In the genomic region with DNA sequence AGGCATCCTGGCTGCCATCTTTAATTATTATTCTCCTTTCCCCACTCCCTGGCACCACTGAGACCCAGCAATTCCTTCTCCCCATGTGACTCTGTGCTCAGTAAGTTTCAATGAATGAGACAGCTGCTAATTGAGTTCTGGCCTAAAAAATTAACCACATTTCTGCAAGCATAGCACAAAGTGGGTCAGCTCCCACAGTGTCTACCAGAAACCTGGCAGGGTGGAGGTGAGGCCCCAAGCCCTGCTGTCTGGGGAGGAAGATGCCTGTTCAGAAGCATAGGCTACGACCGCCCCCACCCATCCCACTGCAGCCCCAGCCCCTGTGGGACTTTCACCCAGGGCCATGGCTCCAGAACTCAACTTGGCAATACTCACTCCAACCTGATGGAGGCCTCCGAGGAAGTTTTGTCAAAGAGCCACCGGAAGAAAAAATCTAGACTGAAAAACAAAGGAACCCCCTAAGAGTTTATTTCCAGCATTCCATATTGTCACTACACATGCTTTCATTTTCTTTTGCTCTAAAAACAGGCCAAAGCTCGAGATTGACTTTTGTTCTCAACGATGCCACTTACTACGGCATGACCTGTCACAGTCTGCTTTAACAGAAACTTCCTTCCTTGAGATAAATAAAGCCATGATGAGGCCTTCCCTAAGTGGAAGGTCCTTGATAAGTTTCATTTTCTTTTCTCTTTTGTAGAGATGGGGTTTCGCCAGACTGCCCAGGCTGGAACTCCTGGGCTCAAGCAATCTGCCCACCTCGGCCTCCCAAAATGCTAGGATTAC, we compare ENCODE assay signal across 21 cellular contexts. TPM values are rescaled to one million over a fixed set of nuclear protein-coding genes. Genes with fewer than 3 reads are reported as not detected.
DNase-seq lines count a peak whose midpoint lies in the region; ATAC-seq, FAIRE-seq and TF ChIP-seq lines count a peak whose summit lies in the region.
"Had no signal": no experiment of that assay in that cellular context is flagged by ENCODE, and none has a peak within 500 bp of the region (broad histone marks: within the 10 kb centered on the region; RNA-seq: fewer than 3 reads in every experiment).

No MANE protein-coding gene starts in this region.

- H3K79me2 ChIP-seq in KMS-11 (ENCODE audit: insufficient read depth, low read depth) (no peaks in the 10 kb centered on the region), GM12878 (ENCODE audit: control insufficient read depth, insufficient read depth, low read length) (no peaks in the 10 kb centered on the region)
- H3K79me2 ChIP-seq: hepatocyte had no signal

- no peaks in the 10 kb centered on the region for H3K9me3 ChIP-seq in CD4-positive, CD25-positive, alpha-beta regulatory T cell (ENCODE audit: control insufficient read depth in 2 of 2, low read length in 2 of 2)
- H3K9me3 ChIP-seq in GM12878 (replicated peaks; ENCODE audit: control insufficient read depth, insufficient read depth, low read length) (no peaks in the 10 kb centered on the region), muscle layer of duodenum (ENCODE audit: control insufficient read depth in 1 of 2, low read length in 2 of 2) (no peaks in the 10 kb centered on the region), thyroid gland (no peaks in the 10 kb centered on the region)
- H3K9me3 ChIP-seq: right atrium auricular region, SJCRH30, vagina had no signal

- TF ChIP-seq CTCF in KMS-11 (conservative IDR thresholded peaks at IDR 0.05; ENCODE audit: low read depth, low read length) (peak; percentile 48), GM12878 (IDR thresholded peaks at IDR 0.05 in 2 of 3, conservative IDR thresholded peaks at IDR 0.05 in 1 of 3; ENCODE audit: control insufficient read depth in 2 of 3, extremely low read depth in 1 of 3, insufficient read depth in 1 of 3, low read depth in 3 of 3, low read length in 3 of 3) (no peak), chondrocyte (IDR thresholded peaks at IDR 0.05) (no peak), thyroid gland (IDR thresholded peaks at IDR 0.05) (no peak)

- BruUV-seq in GM12878 (replicated peaks; lab: Mats Ljungman, UMichigan): no TSS peak

- TF ChIP-seq RAD21 in GM12878 (IDR thresholded peaks at IDR 0.05; ENCODE audit: insufficient read depth, low read depth, low read length): no peak

- H2AFZ ChIP-seq in KMS-11 (ENCODE audit: low read depth) (peak overlapping the region; percentile 15; the same call in 1 of the 2 replicates), GM12878 (ENCODE audit: control insufficient read depth, low read depth, low read length) (no peak overlapping the region; the same call in 1 of the 2 replicates)
- H2AFZ ChIP-seq: hepatocyte had no signal

- H3K9me3 Mint-ChIP-seq in CD4-positive, CD25-positive, alpha-beta regulatory T cell: peaks cover 0 to 1% (median 0%) of the 10 kb centered on the region in 7 donors
- H3K9me3 Mint-ChIP-seq in chondrocyte (ENCODE audit: low read depth): no peaks in the 10 kb centered on the region
- H3K9me3 Mint-ChIP-seq: nephron had no signal

- no peaks in the 10 kb centered on the region for H4K20me1 ChIP-seq in KMS-11 (ENCODE audit: insufficient read depth)
- H4K20me1 ChIP-seq in GM12878 (ENCODE audit: control insufficient read depth, insufficient read depth): no peaks in the 10 kb centered on the region

- DNase-seq in CD4-positive, CD25-positive, alpha-beta regulatory T cell: no peak
- DNase-seq in GM12878 (ENCODE audit: low read depth, low spot score) (no peak), chondrocyte (ENCODE audit: low spot score) (no peak), thyroid gland (no peak), NCI-H1048 (lab: John Stamatoyannopoulos, UW) (no peak)
- DNase-seq: cerebellar nuclear complex; COR-L47; H7; KG1; NCI-H2081; NCI-H82; SJCRH30; stimulated activated CD4-positive, alpha-beta T cell treated with anti-CD3 and anti-CD28 coated beads, Interleukin-2, amount 100 ng/mL, for 24 hours had no signal

- RAD21 ChIA-PET in GM12878 (lab: Charles Lee; ENCODE audit: unreplicated experiment): interaction anchor here (1.6 kb wide), 1 partner anchor 27 kb away, joined by 3 read pairs; no protein-coding TSS in a partner anchor

- H3K4me1 ChIP-seq in CD4-positive, CD25-positive, alpha-beta regulatory T cell (ENCODE audit: control insufficient read depth, insufficient read depth, low read length, poor library complexity, severe bottlenecking): peaks cover 3% of the 10 kb centered on the region
- H3K4me1 ChIP-seq in KMS-11 (ENCODE audit: low read depth, poor library complexity, severe bottlenecking) (peaks cover 77% of the 10 kb centered on the region), GM12878 (ENCODE audit: control insufficient read depth, insufficient read depth, low read length) (peaks cover 24% of the 10 kb centered on the region), muscle layer of duodenum (ENCODE audit: control insufficient read depth in 1 of 2, insufficient read depth in 2 of 2, low read length in 2 of 2) (no peaks in the 10 kb centered on the region), thyroid gland (no peaks in the 10 kb centered on the region)
- H3K4me1 ChIP-seq: right atrium auricular region, SJCRH30, vagina had no signal

- peaks cover 53% of the 10 kb centered on the region for H3K36me3 Mint-ChIP-seq in CD4-positive, CD25-positive, alpha-beta regulatory T cell
- H3K36me3 Mint-ChIP-seq in chondrocyte (ENCODE audit: low read depth): peaks cover 30% of the 10 kb centered on the region

- H3K4me3 ChIP-seq in CD4-positive, CD25-positive, alpha-beta regulatory T cell (ENCODE audit: low read depth, low read length): no peak overlapping the region
- H3K4me3 ChIP-seq in KMS-11 (IDR thresholded peaks at IDR 0.05; ENCODE audit: insufficient read depth, low read depth, low read length): peak overlapping the region; percentile 83
- H3K4me3 ChIP-seq in GM12878: no peak overlapping the region
- H3K4me3 ChIP-seq in muscle layer of duodenum (ENCODE audit: low read depth in 1 of 2, low read length in 2 of 2): no peak overlapping the region
- no peak overlapping the region for H3K4me3 ChIP-seq in thyroid gland (replicated peaks in 1 of 3)
- H3K4me3 ChIP-seq: hepatocyte, right atrium auricular region, SJCRH30, vagina had no signal

- POLR2A ChIA-PET in GM12878 (lab: Charles Lee): no interaction called here

- SMC1A ChIA-PET in GM12878 (lab: Charles Lee; ENCODE audit: uncharacterized antibody, unreplicated experiment): interaction anchor here (0.7 to 1.3 kb wide), 2 partner anchors 13 to 25 kb away, joined by 3 read pairs; no protein-coding TSS in a partner anchor

- peak overlapping the region in 1 of 4 donors; percentile 69 for H3K4me3 Mint-ChIP-seq in CD4-positive, CD25-positive, alpha-beta regulatory T cell
- no peak overlapping the region for H3K4me3 Mint-ChIP-seq in chondrocyte (ENCODE audit: unreplicated experiment)
- H3K4me3 Mint-ChIP-seq: nephron had no signal

- no peak for TF ChIP-seq POLR2A in GM12878 (IDR thresholded peaks at IDR 0.05; ENCODE audit: low read depth, low read length)
- TF ChIP-seq POLR2A in thyroid gland (IDR thresholded peaks at IDR 0.05): no peak

- H3K27me3 Mint-ChIP-seq in CD4-positive, CD25-positive, alpha-beta regulatory T cell: no peaks in the 10 kb centered on the region
- no peaks in the 10 kb centered on the region for H3K27me3 Mint-ChIP-seq in chondrocyte (ENCODE audit: low read depth)

- peak overlapping the region; percentile 32 to 86 (median 42) for H3K27ac Mint-ChIP-seq in CD4-positive, CD25-positive, alpha-beta regulatory T cell
- H3K27ac Mint-ChIP-seq in chondrocyte (ENCODE audit: unreplicated experiment): no peak overlapping the region
- H3K27ac Mint-ChIP-seq: nephron had no signal

- ATAC-seq in CD4-positive, CD25-positive, alpha-beta regulatory T cell (ENCODE audit: low read depth in 2 of 2): no peak
- no peak for ATAC-seq in GM12878
- ATAC-seq: esophagus mucosa had no signal

- peak overlapping the region; percentile 65 for H3K9ac ChIP-seq in KMS-11
- H3K9ac ChIP-seq in GM12878 (ENCODE audit: control insufficient read depth, insufficient read depth, low read length): no peak overlapping the region

- no peak for TF ChIP-seq EP300 in GM12878 (IDR thresholded peaks at IDR 0.05; ENCODE audit: borderline replicate concordance in 1 of 2, control insufficient read depth in 1 of 2, low read depth in 2 of 2, low read length in 2 of 2)

- 98% methylated on average over 9 of the region's 9 CpGs for WGBS in GM12878 (ENCODE audit: insufficient coverage, insufficient replicate concordance, low lambda C conversion rate, missing lambda C conversion rate)
- 82% methylated on average over 9 of the region's 9 CpGs for WGBS in thyroid gland, 2 donors

- H3K36me3 ChIP-seq in CD4-positive, CD25-positive, alpha-beta regulatory T cell (ENCODE audit: control insufficient read depth, insufficient read depth, low read length): peaks cover 93% of the 10 kb centered on the region
- H3K36me3 ChIP-seq in KMS-11 (ENCODE audit: insufficient read depth) (no peaks in the 10 kb centered on the region; the same call in 1 of the 2 replicates), GM12878 (ENCODE audit: control insufficient read depth in 2 of 2, insufficient read depth in 2 of 2, low read length in 1 of 2) (peaks cover 1 to 28% of the 10 kb centered on the region in 2 experiments), muscle layer of duodenum (ENCODE audit: control insufficient read depth in 1 of 2, insufficient read depth in 2 of 2, low read length in 2 of 2) (peaks cover 39 to 70% of the 10 kb centered on the region in 2 donors), thyroid gland (peaks cover 6 to 16% of the 10 kb centered on the region in 2 donors)

- intact Hi-C loops in GM12878 (cut with micrococcal nuclease; ENCODE audit: unreplicated experiment) (no loop called here), thyroid gland (cut with DNase I) (no loop called here)

- CTCF ChIA-PET in GM12878 (lab: Yijun Ruan, JAX): interaction anchor here (0.6 to 2.1 kb wide), 4 partner anchors 22 to 393 kb away, joined by 3 to 8 read pairs (median 5); partner anchors contain the start of gene SRP9

- H3K4me2 ChIP-seq in KMS-11 (peak overlapping the region; percentile 99), GM12878 (ENCODE audit: control insufficient read depth, insufficient read depth) (peak overlapping the region; percentile 42)
- H3K4me2 ChIP-seq: hepatocyte had no signal

- no peaks in the 10 kb centered on the region for H3K27me3 ChIP-seq in CD4-positive, CD25-positive, alpha-beta regulatory T cell (ENCODE audit: control insufficient read depth, insufficient read depth, low read length)
- H3K27me3 ChIP-seq in KMS-11 (ENCODE audit: insufficient read depth, low read depth): no peaks in the 10 kb centered on the region
- no peaks in the 10 kb centered on the region for H3K27me3 ChIP-seq in GM12878 (replicated peaks in 1 of 2; ENCODE audit: control insufficient read depth in 2 of 2, insufficient read depth in 2 of 2, low read length in 1 of 2)
- H3K27me3 ChIP-seq in muscle layer of duodenum (ENCODE audit: low read depth, low read length): no peaks in the 10 kb centered on the region
- no peaks in the 10 kb centered on the region for H3K27me3 ChIP-seq in thyroid gland
- H3K27me3 ChIP-seq: hepatocyte, right atrium auricular region, SJCRH30, vagina had no signal

- H3K4me1 Mint-ChIP-seq in CD4-positive, CD25-positive, alpha-beta regulatory T cell: peaks cover 4 to 28% (median 22%) of the 10 kb centered on the region in 4 donors
- H3K4me1 Mint-ChIP-seq in chondrocyte (ENCODE audit: low read depth): no peaks in the 10 kb centered on the region

- in situ Hi-C loops in GM12878 (cut with MboI): no loop called here

- FAIRE-seq in GM12878 (lab: Jason Lieb, UNC): no peak
- FAIRE-seq: G401.6 had no signal

- peak overlapping the region; percentile 18 for H3K27ac ChIP-seq in CD4-positive, CD25-positive, alpha-beta regulatory T cell (ENCODE audit: insufficient read depth, low read length, poor library complexity, severe bottlenecking)
- peak overlapping the region; percentile 90 for H3K27ac ChIP-seq in KMS-11
- H3K27ac ChIP-seq in GM12878 (ENCODE audit: control insufficient read depth, insufficient read depth): no peak overlapping the region; the same call in 1 of the 2 replicates
- peak overlapping the region; percentile 6 for H3K27ac ChIP-seq in muscle layer of duodenum (ENCODE audit: low read length)
- no peak overlapping the region for H3K27ac ChIP-seq in thyroid gland
- H3K27ac ChIP-seq: hepatocyte, right atrium auricular region, SJCRH30, vagina had no signal

RNA-seq across cellular contexts. Expression of gene TMEM63A, which starts 26.5 kb away (rescaled TPM):
- total RNA-seq in CD4-positive, CD25-positive, alpha-beta regulatory T cell: 454 TPM
- 10 to 100 TPM; 66.9 to 72.2 (median 69.3) TPM for polyA plus RNA-seq in CD4-positive, CD25-positive, alpha-beta regulatory T cell
- total RNA-seq in GM12878 (2013; cell fraction: nucleolus; rRNA removed): 302 and 309 TPM in 2 replicates
- total RNA-seq in GM12878 (2014; rRNA removed) (12.0 TPM in 2 replicates), GM12878 (2014; rRNA removed; fragmentation: Illumina TruSeq; extraction: Trizol) (8.7 and 10.4 TPM in 2 replicates), GM12878 (2021) (27.6 and 31.8 TPM in 2 replicates), chondrocyte (48.4 to 52.5 TPM (median 50.3 TPM) in 3 replicates), thyroid gland (10 to 100 TPM; 30.1 to 57.7 (median 41.6) TPM)
- 9.4 TPM for polyA plus RNA-seq in GM12878 (2011; ENCODE audit: low read depth)
- polyA plus RNA-seq in GM12878 (2011; rRNA removed) (21.0 and 33.5 TPM in 2 replicates), GM12878 (2014; fragmentation: Illumina TruSeq; extraction: Trizol) (19.6 and 20.1 TPM in 2 replicates), GM12878 (2014; fragmentation: Nextera tagmentation; extraction: Ambion mirVana) (1 to 10 TPM; 1.3 to 1.8 TPM), GM12878 (2014; rRNA removed) (17.2 and 20.2 TPM in 2 replicates), GM12878 (2016; fragmentation: Nextera tagmentation; extraction: Ambion mirVana) (10 to 100 TPM; 14.4 to 15.9 TPM)
- polyA plus RNA-seq in GM12878 (2011; cell fraction: cytosol; rRNA removed): 18.1 and 18.5 TPM in 2 replicates
- 203 and 271 TPM in 2 replicates for polyA plus RNA-seq in GM12878 (2011; cell fraction: nucleus; rRNA removed)
- 18.2 and 27.5 TPM in 2 replicates for polyA plus RNA-seq in GM12878 (2012)
- 37.9 and 46.4 TPM in 2 replicates for polyA minus RNA-seq in GM12878 (2011; rRNA and poly(A)+ RNA removed)
- polyA minus RNA-seq in GM12878 (2011; cell fraction: cytosol; rRNA and poly(A)+ RNA removed): 7.7 and 11.4 TPM in 2 replicates
- 61.2 and 88.9 TPM in 2 replicates for polyA minus RNA-seq in GM12878 (2011; cell fraction: nucleus; rRNA and poly(A)+ RNA removed)

RNA-seq across cellular contexts. Expression of gene LEFTY1, which starts 33.3 kb away (rescaled TPM):
- 0.39 TPM for total RNA-seq in CD4-positive, CD25-positive, alpha-beta regulatory T cell
- under 1 TPM in 2 of 4 donors, not detected in 2; 0.13 to 0.17 TPM for polyA plus RNA-seq in CD4-positive, CD25-positive, alpha-beta regulatory T cell
- total RNA-seq in GM12878 (2013; cell fraction: nucleolus; rRNA removed): not detected in 2 replicates
- total RNA-seq in GM12878 (2014; rRNA removed): 0.06 TPM in 1 of 2 replicates, not detected in the other
- not detected in 2 replicates for total RNA-seq in GM12878 (2014; rRNA removed; fragmentation: Illumina TruSeq; extraction: Trizol)
- total RNA-seq in GM12878 (2021): 0.27 TPM in 1 of 2 replicates, not detected in the other
- not detected for polyA plus RNA-seq in GM12878 (2011; ENCODE audit: low read depth)
- polyA plus RNA-seq in GM12878 (2011; rRNA removed): not detected in 2 replicates
- polyA plus RNA-seq in GM12878 (2011; cell fraction: cytosol; rRNA removed): 0.04 TPM in 1 of 2 replicates, not detected in the other
- polyA plus RNA-seq in GM12878 (2011; cell fraction: nucleus; rRNA removed): 0.06 TPM in 1 of 2 replicates, not detected in the other
- polyA plus RNA-seq in GM12878 (2012): 0.08 TPM in 1 of 2 replicates, not detected in the other
- polyA plus RNA-seq in GM12878 (2014; fragmentation: Illumina TruSeq; extraction: Trizol): not detected in 2 replicates
- not detected for polyA plus RNA-seq in GM12878 (2014; fragmentation: Nextera tagmentation; extraction: Ambion mirVana)
- 0.06 TPM in 1 of 2 replicates, not detected in the other for polyA plus RNA-seq in GM12878 (2014; rRNA removed)
- not detected for polyA plus RNA-seq in GM12878 (2016; fragmentation: Nextera tagmentation; extraction: Ambion mirVana)
- not detected in 2 replicates for polyA minus RNA-seq in GM12878 (2011; rRNA and poly(A)+ RNA removed)
- polyA minus RNA-seq in GM12878 (2011; cell fraction: cytosol; rRNA and poly(A)+ RNA removed): not detected in 2 replicates
- not detected in 2 replicates for polyA minus RNA-seq in GM12878 (2011; cell fraction: nucleus; rRNA and poly(A)+ RNA removed)
- 0.56 to 2.2 TPM (median 0.99 TPM) in 3 replicates for total RNA-seq in chondrocyte
- 1 to 10 TPM in 1 of 4 donors, not detected in 3; 1.0 TPM for total RNA-seq in thyroid gland
- total RNA-seq: esophagus mucosa, vagina had no signal

RNA-seq across cellular contexts. Expression of gene EPHX1, which starts 45.8 kb away (rescaled TPM):
- total RNA-seq in CD4-positive, CD25-positive, alpha-beta regulatory T cell: 0.62 TPM
- under 1 TPM in 3 of 4 donors, not detected in 1; 0.11 to 0.52 (median 0.38) TPM for polyA plus RNA-seq in CD4-positive, CD25-positive, alpha-beta regulatory T cell
- 1.2 and 3.3 TPM in 2 replicates for total RNA-seq in GM12878 (2013; cell fraction: nucleolus; rRNA removed)
- total RNA-seq in GM12878 (2014; rRNA removed) (0.73 and 1.0 TPM in 2 replicates), GM12878 (2014; rRNA removed; fragmentation: Illumina TruSeq; extraction: Trizol) (1.0 TPM in 2 replicates), GM12878 (2021) (2.6 and 2.9 TPM in 2 replicates), chondrocyte (61.8 to 69.1 TPM (median 67.0 TPM) in 3 replicates), thyroid gland (100 to 1,000 TPM; 297 to 533 (median 441) TPM)
- 1.4 TPM for polyA plus RNA-seq in GM12878 (2011; ENCODE audit: low read depth)
- polyA plus RNA-seq in GM12878 (2011; rRNA removed) (0.29 and 0.69 TPM in 2 replicates), GM12878 (2014; fragmentation: Illumina TruSeq; extraction: Trizol) (1.4 and 1.6 TPM in 2 replicates), GM12878 (2014; fragmentation: Nextera tagmentation; extraction: Ambion mirVana) (not detected), GM12878 (2014; rRNA removed) (0.33 and 1.6 TPM in 2 replicates), GM12878 (2016; fragmentation: Nextera tagmentation; extraction: Ambion mirVana) (under 1 TPM; 0.64 to 0.83 TPM)
- polyA plus RNA-seq in GM12878 (2011; cell fraction: cytosol; rRNA removed): 0.22 and 0.78 TPM in 2 replicates
- 1.1 and 1.2 TPM in 2 replicates for polyA plus RNA-seq in GM12878 (2011; cell fraction: nucleus; rRNA removed)
- polyA plus RNA-seq in GM12878 (2012): 1.5 and 2.8 TPM in 2 replicates
- 0.62 TPM in 1 of 2 replicates, not detected in the other for polyA minus RNA-seq in GM12878 (2011; rRNA and poly(A)+ RNA removed)
- not detected in 2 replicates for polyA minus RNA-seq in GM12878 (2011; cell fraction: cytosol; rRNA and poly(A)+ RNA removed)
- polyA minus RNA-seq in GM12878 (2011; cell fraction: nucleus; rRNA and poly(A)+ RNA removed): 0.86 and 0.97 TPM in 2 replicates

Comparison
In these comparisons a context has a peak if more than half of its experiments do, and no peak if none do; other contexts are left out.
1. H3K27ac ChIP-seq: peak in CD4-positive, CD25-positive, alpha-beta regulatory T cell (single experiment), KMS-11 (single experiment) and muscle layer of duodenum (single experiment); none in GM12878 (single experiment) and thyroid gland (0 of 3).
2. RNA of gene EPHX1, which starts 45.8 kb away (total RNA-seq): 297 to 533 TPM in thyroid gland and 61.8 to 69.1 TPM in chondrocyte; 0.73 to 3.3 TPM in GM12878 and 0.62 TPM in CD4-positive, CD25-positive, alpha-beta regulatory T cell (single experiment); every median in the first group is over 10 times any median in the second.